ENCODE assay signal across 13 cellular contexts in the genomic region with DNA sequence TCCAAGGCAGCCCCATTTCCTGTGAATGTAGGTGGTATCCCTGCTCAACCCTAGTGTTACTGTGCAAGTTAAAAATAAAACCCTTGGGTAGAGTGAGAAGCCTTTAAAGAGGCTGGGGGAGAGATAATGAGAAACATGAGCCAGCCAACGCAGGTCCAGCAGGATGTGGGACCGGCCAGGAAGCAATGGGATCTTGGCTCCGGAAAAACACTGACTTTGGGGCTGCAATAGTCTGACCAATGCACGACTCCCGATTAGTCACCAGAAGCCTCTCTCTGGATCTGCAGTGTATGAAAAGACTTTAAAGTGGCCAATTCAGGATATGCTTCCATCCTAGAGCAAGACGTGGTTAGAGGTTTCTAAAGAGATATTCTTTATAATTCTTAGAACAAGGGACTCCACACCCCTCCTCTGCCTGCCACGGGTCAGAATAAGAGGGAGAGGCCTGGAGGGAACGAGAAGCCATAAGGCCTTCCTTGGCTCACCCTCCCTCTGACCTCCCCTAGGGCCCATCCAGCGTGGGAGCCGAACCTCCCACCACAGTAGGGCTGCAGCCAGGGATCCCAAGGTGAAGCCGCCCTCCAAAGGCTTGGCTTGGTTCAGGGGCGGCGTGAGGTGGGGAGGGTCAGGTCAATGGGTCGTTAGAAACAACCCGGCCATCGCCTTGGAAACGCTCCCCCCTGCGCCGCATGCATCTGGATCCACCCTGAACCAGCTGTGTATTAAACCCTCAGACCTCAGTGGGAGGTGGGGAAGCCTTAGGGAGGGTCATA. TPM values are rescaled to one million over a fixed set of nuclear protein-coding genes. Genes with fewer than 3 reads are reported as not detected.
DNase-seq lines count a peak whose midpoint lies in the region; FAIRE-seq and TF ChIP-seq lines count a peak whose summit lies in the region.
"Had no signal": no experiment of that assay in that cellular context is flagged by ENCODE, and none has a peak within 500 bp of the region (broad histone marks: within the 10 kb centered on the region; RNA-seq: fewer than 3 reads in every experiment).

No MANE protein-coding gene starts in this region.

- H3K36me3 ChIP-seq in bronchial epithelial cell (ENCODE audit: control insufficient read depth, insufficient read depth, low read length) (no peaks in the 10 kb centered on the region), right atrium auricular region (no peaks in the 10 kb centered on the region), stomach smooth muscle (ENCODE audit: control insufficient read depth in 2 of 2, insufficient read depth in 2 of 2, low read length in 2 of 2) (no peaks in the 10 kb centered on the region)
- H3K36me3 ChIP-seq: HAP-1 had no signal

- H3K9me3 ChIP-seq in right atrium auricular region (no peaks in the 10 kb centered on the region), stomach smooth muscle (ENCODE audit: control insufficient read depth in 2 of 2, low read length in 2 of 2) (no peaks in the 10 kb centered on the region)
- H3K9me3 ChIP-seq: HAP-1 had no signal

- DNase-seq in HT1080 (ENCODE audit: low read depth) (peak; percentile 95), bronchial epithelial cell (ENCODE audit: low read depth) (peak; percentile 64), right atrium auricular region (ENCODE audit: low spot score) (no peak), superior temporal gyrus (ENCODE audit: extremely low spot score) (no peak), NCI-H2081 (lab: John Stamatoyannopoulos, UW) (no peak), AML-193 (lab: John Stamatoyannopoulos, UW) (no peak)
- no peak for DNase-seq in stimulated activated CD4-positive, alpha-beta T cell treated with anti-CD3 and anti-CD28 coated beads, Interleukin-4, amount 100 ng/mL, for 24 hours
- DNase-seq: effector memory CD8-positive, alpha-beta T cell; kidney glomerular epithelial cell; NCI-H1436 treated with DMSO at 0.1 percent for 48 hours had no signal

- peaks cover 0 to 39% of the 10 kb centered on the region in 2 donors for H3K4me1 ChIP-seq in right atrium auricular region
- H3K4me1 ChIP-seq in stomach smooth muscle (ENCODE audit: control insufficient read depth, insufficient read depth, low read length): peaks cover 6% of the 10 kb centered on the region

- H3K9ac ChIP-seq in stomach smooth muscle (ENCODE audit: low read length in 2 of 2): no peak overlapping the region

- no peak overlapping the region for H3K4me3 ChIP-seq in bronchial epithelial cell (ENCODE audit: low read depth, low read length)
- no peak overlapping the region for H3K4me3 ChIP-seq in right atrium auricular region
- H3K4me3 ChIP-seq in stomach smooth muscle (ENCODE audit: low read length in 2 of 2): no peak overlapping the region
- H3K4me3 ChIP-seq: HAP-1 had no signal

- TF ChIP-seq CTCF in bronchial epithelial cell (IDR thresholded peaks at IDR 0.05; ENCODE audit: insufficient read depth, low read length, severe bottlenecking) (no peak), right atrium auricular region (IDR thresholded peaks at IDR 0.05) (no peak)

- H3K27ac ChIP-seq in right atrium auricular region: peak overlapping the region; percentile 66 to 80
- H3K27ac ChIP-seq in stomach smooth muscle (ENCODE audit: low read length): peak overlapping the region; percentile 37
- H3K27ac ChIP-seq: VCaP had no signal

- H3K27me3 ChIP-seq in bronchial epithelial cell (ENCODE audit: control insufficient read depth, insufficient read depth, low read length) (no peaks in the 10 kb centered on the region), right atrium auricular region (no peaks in the 10 kb centered on the region), stomach smooth muscle (ENCODE audit: control insufficient read depth in 1 of 2, insufficient read depth in 2 of 2, low read length in 2 of 2) (no peaks in the 10 kb centered on the region)

- no peak for FAIRE-seq in bronchial epithelial cell (lab: Jason Lieb, UNC)

RNA-seq across cellular contexts. Expression of gene FGF1, which starts 11.3 kb away (rescaled TPM):
- total RNA-seq in HT1080 (2014; rRNA removed; shearing (Covaris generic)): 4.0 and 7.2 TPM in 2 replicates
- 4.7 and 5.6 TPM in 2 replicates for polyA plus RNA-seq in HT1080 (2015; cell fraction: cytosol; rRNA removed)
- polyA plus RNA-seq in HT1080 (2015; cell fraction: nucleus; rRNA removed): 5.0 and 5.4 TPM in 2 replicates
- total RNA-seq in bronchial epithelial cell (under 0.01 and 0.38 TPM in 2 replicates), right atrium auricular region (10 to 100 TPM; 35.3 to 47.9 TPM)

Comparison
In these comparisons a context has a peak if more than half of its experiments do, and no peak if none do; other contexts are left out.
1. DNase-seq: peak in HT1080 (single experiment) and bronchial epithelial cell (single experiment); none in right atrium auricular region (single experiment), superior temporal gyrus (single experiment), NCI-H2081 (0 of 2), stimulated activated CD4-positive, alpha-beta T cell treated with anti-CD3 and anti-CD28 coated beads, Interleukin-4, amount 100 ng/mL, for 24 hours (single experiment) and AML-193 (0 of 2).